ENCODE assay signal across 24 cellular contexts in the genomic region with DNA sequence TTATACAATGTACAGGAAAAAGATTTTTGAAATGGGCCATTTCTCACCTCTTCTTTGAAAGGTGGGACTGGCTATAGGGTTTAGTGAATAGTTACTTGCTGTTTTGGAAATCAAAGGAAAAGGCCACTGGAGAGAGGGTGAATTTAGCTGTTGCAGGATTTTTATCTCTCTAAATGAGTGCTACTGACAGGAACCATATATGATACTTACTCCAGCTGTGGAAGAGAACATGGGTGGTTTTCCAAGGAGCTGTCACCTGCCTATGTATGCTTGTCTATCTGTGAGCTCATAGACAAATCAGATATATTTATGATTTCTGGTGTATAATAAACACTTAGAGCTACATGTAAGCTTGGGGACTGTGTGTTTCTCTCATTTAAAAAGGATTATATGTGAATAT.
DNase-seq lines count a peak whose midpoint lies in the region; ATAC-seq and TF ChIP-seq lines count a peak whose summit lies in the region.
"Had no signal": no experiment of that assay in that cellular context is flagged by ENCODE, and none has a peak within 500 bp of the region (broad histone marks: within the 10 kb centered on the region; RNA-seq: fewer than 3 reads in every experiment).

No MANE protein-coding gene starts in this region.

- no peak for TF ChIP-seq POLR2A in heart left ventricle (IDR thresholded peaks at IDR 0.05)

- H4K91ac ChIP-seq in trophoblast cell (ENCODE audit: low read depth, low read length), result no peak overlapping the region

- H3K4me1 ChIP-seq in heart left ventricle (peaks cover 0 to 28% (median 10%) of the 10 kb centered on the region in 12 donors), mesodermal cell (ENCODE audit: control insufficient read depth, insufficient read depth, low read length, poor library complexity, severe bottlenecking) (no peaks in the 10 kb centered on the region), trophoblast cell (ENCODE audit: control insufficient read depth in 1 of 2, insufficient read depth in 2 of 2, low read length in 2 of 2) (no peaks in the 10 kb centered on the region)
- H3K4me1 ChIP-seq: BE2C; BLaER1 treated with 17β-estradiol and CSF1 and Interleukin-3, amounts not matched to agents 10 nM and 100 nM had no signal

- H2BK5ac ChIP-seq in trophoblast cell (ENCODE audit: low read depth, low read length, poor library complexity), result peak overlapping the region; percentile 49

- no peak overlapping the region for H2AK5ac ChIP-seq in trophoblast cell (ENCODE audit: low read length)

- H3K4me3 ChIP-seq in heart left ventricle (no peak overlapping the region), mesodermal cell (ENCODE audit: extremely low read depth, insufficient read depth, low read length, poor library complexity, severe bottlenecking) (no peak overlapping the region), trophoblast cell (ENCODE audit: low read depth, low read length) (no peak overlapping the region)
- H3K4me3 ChIP-seq: BLaER1 treated with 17β-estradiol and CSF1 and Interleukin-3, amounts not matched to agents 10 nM and 100 nM; GM12878; GM23338 had no signal

- H3K14ac ChIP-seq in trophoblast cell (ENCODE audit: low read length), result peak overlapping the region; percentile 37

- H3K27ac ChIP-seq in heart left ventricle (no peak overlapping the region), mesodermal cell (ENCODE audit: low read depth, low read length, severe bottlenecking) (peak overlapping the region; percentile 1), trophoblast cell (ENCODE audit: low read depth, low read length) (peak overlapping the region; percentile 88)
- H3K27ac ChIP-seq: 22Rv1; BLaER1 treated with 17β-estradiol and CSF1 and Interleukin-3, amounts not matched to agents 10 nM and 100 nM had no signal

- peaks cover 9% of the 10 kb centered on the region for H3K79me1 ChIP-seq in trophoblast cell (ENCODE audit: low read length)

- no peak overlapping the region for H2AFZ ChIP-seq in trophoblast cell (ENCODE audit: insufficient read depth, low read length, poor library complexity)
- H2AFZ ChIP-seq: GM23338 had no signal

- H2BK120ac ChIP-seq in trophoblast cell (ENCODE audit: insufficient read depth, low read length, poor library complexity), result peak overlapping the region; percentile 60

- no peak overlapping the region for H4K12ac ChIP-seq in trophoblast cell (ENCODE audit: low read depth, low read length)

- no peak overlapping the region for H3K23ac ChIP-seq in trophoblast cell (ENCODE audit: low read length)

- H3K9me3 ChIP-seq in heart left ventricle (no peaks in the 10 kb centered on the region), mesodermal cell (ENCODE audit: control insufficient read depth, low read length) (no peaks in the 10 kb centered on the region), trophoblast cell (ENCODE audit: insufficient read depth, low read depth, low read length) (no peaks in the 10 kb centered on the region)
- H3K9me3 ChIP-seq: BE2C; BLaER1 treated with 17β-estradiol and CSF1 and Interleukin-3, amounts not matched to agents 10 nM and 100 nM had no signal

- no peaks in the 10 kb centered on the region for H3K9me3 Mint-ChIP-seq in activated T-cell treated with anti-CD3 and anti-CD28 coated beads, Interleukin-2, amount 50 U/mL, for 4 hours
- H3K9me3 Mint-ChIP-seq: CD4-positive, alpha-beta T cell; CD8-positive, alpha-beta memory T cell; GM23338; H9 had no signal

- H3K36me3 ChIP-seq in heart left ventricle, result no peaks in the 10 kb centered on the region
- H3K36me3 ChIP-seq in mesodermal cell (ENCODE audit: control insufficient read depth, insufficient read depth, low read length), result no peaks in the 10 kb centered on the region
- H3K36me3 ChIP-seq in trophoblast cell (ENCODE audit: control insufficient read depth in 1 of 2, insufficient read depth in 2 of 2, low read length in 2 of 2), result no peaks in the 10 kb centered on the region
- H3K36me3 ChIP-seq: BE2C; BLaER1 treated with 17β-estradiol and CSF1 and Interleukin-3, amounts not matched to agents 10 nM and 100 nM had no signal

- H3K27me3 ChIP-seq in heart left ventricle, result no peaks in the 10 kb centered on the region
- H3K27me3 ChIP-seq in trophoblast cell (ENCODE audit: insufficient read depth, low read length), result no peaks in the 10 kb centered on the region
- H3K27me3 ChIP-seq: BE2C; BLaER1 treated with 17β-estradiol and CSF1 and Interleukin-3, amounts not matched to agents 10 nM and 100 nM had no signal

- H4K8ac ChIP-seq in trophoblast cell (ENCODE audit: low read depth, low read length), result no peak overlapping the region

- H3K4me3 Mint-ChIP-seq in activated T-cell treated with anti-CD3 and anti-CD28 coated beads, Interleukin-2, amount 50 U/mL, for 4 hours, result no peak overlapping the region
- H3K4me3 Mint-ChIP-seq: CD14-positive monocyte; CD4-positive, alpha-beta T cell; CD8-positive, alpha-beta memory T cell; GM23338; H9 had no signal

- ATAC-seq in Right ventricle myocardium inferior, result peak; percentile 44
- ATAC-seq in left cardiac atrium, result no peak
- ATAC-seq in heart left ventricle, result peak; percentile 32 to 77 (median 57)
- ATAC-seq in activated T-cell treated with anti-CD3 and anti-CD28 coated beads, Interleukin-2, amount 50 U/mL, for 4 hours, result no peak
- ATAC-seq: GM12878, GM23338, HCT116 had no signal

- H3K4ac ChIP-seq in trophoblast cell (ENCODE audit: low read depth, low read length), result no peak overlapping the region

- no peaks in the 10 kb centered on the region for H3K4me1 Mint-ChIP-seq in activated T-cell treated with anti-CD3 and anti-CD28 coated beads, Interleukin-2, amount 50 U/mL, for 4 hours (ENCODE audit: low read depth)
- H3K4me1 Mint-ChIP-seq: CD14-positive monocyte; CD8-positive, alpha-beta memory T cell had no signal

- H3K9ac ChIP-seq in trophoblast cell (ENCODE audit: low read length), result no peak overlapping the region
- H3K9ac ChIP-seq: BLaER1 treated with 17β-estradiol and CSF1 and Interleukin-3, amounts not matched to agents 10 nM and 100 nM had no signal

- peaks cover 13% of the 10 kb centered on the region for H3K27me3 Mint-ChIP-seq in activated T-cell treated with anti-CD3 and anti-CD28 coated beads, Interleukin-2, amount 50 U/mL, for 4 hours (ENCODE audit: low read depth)

- DNase-seq in Right ventricle myocardium inferior (ENCODE audit: missing footprints), result no peak
- no peak for DNase-seq in left cardiac atrium
- no peak for DNase-seq in heart left ventricle
- no peak for DNase-seq in cardiac septum (ENCODE audit: low spot score)
- DNase-seq in trophoblast cell, result no peak
- DNase-seq in GM20000 (ENCODE audit: low spot score), result no peak
- no peak for DNase-seq in activated T-cell treated with anti-CD3 and anti-CD28 coated beads, Interleukin-2, amount 50 U/mL, for 4 hours
- DNase-seq: ACHN; AML-193; BE2C; CD4-positive, alpha-beta T cell; CD8-positive, alpha-beta memory T cell; DMS 273 treated with DMSO at 0.1 percent for 48 hours; DMS79; EL; GDM1; H9 had no signal

- H3K18ac ChIP-seq in trophoblast cell (ENCODE audit: low read length), result no peak overlapping the region

- intact Hi-C loops in Right ventricle myocardium inferior (cut with DNase I), result no loop called here
- intact Hi-C loops in left cardiac atrium (cut with DNase I), result no loop called here
- intact Hi-C loops in heart left ventricle (cut with DNase I), result no loop called here
- intact Hi-C loops in cardiac septum (cut with DNase I), result no loop called here

- no peak overlapping the region for H3K4me2 ChIP-seq in trophoblast cell (ENCODE audit: low read length)
- H3K4me2 ChIP-seq: BLaER1 treated with 17β-estradiol and CSF1 and Interleukin-3, amounts not matched to agents 10 nM and 100 nM; GM23338 had no signal

- H3K36me3 Mint-ChIP-seq in activated T-cell treated with anti-CD3 and anti-CD28 coated beads, Interleukin-2, amount 50 U/mL, for 4 hours (ENCODE audit: insufficient read depth), result no peaks in the 10 kb centered on the region
- H3K36me3 Mint-ChIP-seq: CD14-positive monocyte; CD8-positive, alpha-beta memory T cell had no signal

- TF ChIP-seq CTCF in heart left ventricle (IDR thresholded peaks at IDR 0.05) (no peak), GM20000 (IDR thresholded peaks at IDR 0.05; ENCODE audit: extremely low read depth, missing control alignments) (no peak)

- H2BK12ac ChIP-seq in trophoblast cell (ENCODE audit: low read length), result no peak overlapping the region

- no peaks in the 10 kb centered on the region for H3K79me2 ChIP-seq in trophoblast cell (ENCODE audit: control insufficient read depth, insufficient read depth, low read length, poor library complexity)

Comparison
In these comparisons a context has a peak if more than half of its experiments do, and no peak if none do; other contexts are left out.
1. ATAC-seq: peak in Right ventricle myocardium inferior (single experiment) and heart left ventricle (4 of 4); none in left cardiac atrium (0 of 2) and activated T-cell treated with anti-CD3 and anti-CD28 coated beads, Interleukin-2, amount 50 U/mL, for 4 hours (0 of 2).
2. H3K27ac ChIP-seq: peak in mesodermal cell (single experiment) and trophoblast cell (single experiment); none in heart left ventricle (0 of 12).